Comparison of ENCODE assay signal across 17 cellular contexts in the genomic region with DNA sequence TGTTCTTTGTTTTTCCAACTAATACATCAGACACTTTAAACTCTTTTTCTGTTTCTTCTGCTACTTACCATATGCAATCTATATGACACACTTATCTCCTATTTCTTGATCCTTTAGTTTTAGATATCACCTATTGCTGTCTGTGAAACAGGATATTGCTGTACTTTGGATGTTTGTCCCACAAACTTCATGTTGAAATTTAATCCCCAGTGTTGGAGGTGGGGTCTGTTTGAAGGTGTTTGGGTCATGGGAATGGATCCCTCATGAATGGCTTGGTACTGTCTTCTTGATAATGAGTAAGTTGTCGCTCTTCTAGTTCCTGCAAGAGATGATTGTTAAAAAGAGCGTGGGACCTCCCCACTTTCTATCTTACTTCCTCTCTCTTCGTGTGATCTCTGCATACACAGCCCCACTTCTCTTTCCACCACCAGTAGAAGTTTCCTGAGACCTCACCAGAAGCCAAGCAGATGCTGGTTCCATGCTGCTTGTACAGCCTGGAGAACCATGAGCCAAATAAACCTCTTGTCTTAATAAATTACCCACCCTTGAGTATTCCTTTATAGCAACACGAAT.
DNase-seq lines count a peak whose midpoint lies in the region; ATAC-seq and TF ChIP-seq lines count a peak whose summit lies in the region.
"Had no signal": no experiment of that assay in that cellular context is flagged by ENCODE, and none has a peak within 500 bp of the region (broad histone marks: within the 10 kb centered on the region; RNA-seq: fewer than 3 reads in every experiment).

No MANE protein-coding gene starts in this region.

- no peak overlapping the region for H3K27ac ChIP-seq in ovary
- H3K27ac ChIP-seq: skin epidermis had no signal

- H3K4me1 ChIP-seq in ovary (ENCODE audit: insufficient read depth) = peaks cover 2% of the 10 kb centered on the region

- no peak for TF ChIP-seq EP300 in ovary (IDR thresholded peaks at IDR 0.05)

- TF ChIP-seq CTCF in ovary (IDR thresholded peaks at IDR 0.05) = no peak

- H3K27me3 Mint-ChIP-seq in activated CD4-positive, alpha-beta T cell treated with anti-CD3 and anti-CD28 coated beads for 36 hours = peaks cover 33% of the 10 kb centered on the region

- no peak overlapping the region for H3K4me3 ChIP-seq in ovary
- H3K4me3 ChIP-seq: skin epidermis had no signal

- no peak overlapping the region for H3K27ac Mint-ChIP-seq in activated CD4-positive, alpha-beta T cell treated with anti-CD3 and anti-CD28 coated beads for 36 hours
- H3K27ac Mint-ChIP-seq: activated naive CD8-positive, alpha-beta T cell treated with anti-CD3 and anti-CD28 coated beads for 36 hours; stimulated activated effector memory CD8-positive, alpha-beta T cell treated with anti-CD3 and anti-CD28 coated beads, Interleukin-12 subunit alpha, Interleukin-12 subunit beta, amount 100 ng/mL, for 72 hours had no signal

- no peaks in the 10 kb centered on the region for H3K4me1 Mint-ChIP-seq in activated CD4-positive, alpha-beta T cell treated with anti-CD3 and anti-CD28 coated beads for 36 hours
- H3K4me1 Mint-ChIP-seq: activated naive CD8-positive, alpha-beta T cell treated with anti-CD3 and anti-CD28 coated beads for 36 hours; stimulated activated effector memory CD8-positive, alpha-beta T cell treated with anti-CD3 and anti-CD28 coated beads, Interleukin-12 subunit alpha, Interleukin-12 subunit beta, amount 100 ng/mL, for 72 hours had no signal

- no peak for TF ChIP-seq POLR2A in ovary (IDR thresholded peaks at IDR 0.05)

- H3K36me3 ChIP-seq in ovary = no peaks in the 10 kb centered on the region

- no peaks in the 10 kb centered on the region for H3K36me3 Mint-ChIP-seq in activated CD4-positive, alpha-beta T cell treated with anti-CD3 and anti-CD28 coated beads for 36 hours (ENCODE audit: low read depth)
- H3K36me3 Mint-ChIP-seq: activated naive CD8-positive, alpha-beta T cell treated with anti-CD3 and anti-CD28 coated beads for 36 hours; stimulated activated effector memory CD8-positive, alpha-beta T cell treated with anti-CD3 and anti-CD28 coated beads, Interleukin-12 subunit alpha, Interleukin-12 subunit beta, amount 100 ng/mL, for 72 hours had no signal

- CTCF ChIA-PET in activated CD4-positive, alpha-beta T cell treated with anti-CD3 and anti-CD28 coated beads for 36 hours (lab: Charles Lee) = no interaction called here

- POLR2A ChIA-PET in activated CD4-positive, alpha-beta T cell treated with anti-CD3 and anti-CD28 coated beads for 36 hours (lab: Charles Lee) = no interaction called here

- intact Hi-C loops in activated CD4-positive, alpha-beta T cell treated with anti-CD3 and anti-CD28 coated beads for 36 hours (cut with DNase I, micrococcal nuclease) = no loop called here
- intact Hi-C loops in ovary (cut with DNase I) = no loop called here

- ATAC-seq in GM19025 (IDR thresholded peaks at IDR 0.05; ENCODE audit: low read depth, unreplicated experiment) (peak; percentile 93), HG02623 (IDR thresholded peaks at IDR 0.05; ENCODE audit: unreplicated experiment) (peak; percentile 95), HG03457 (IDR thresholded peaks at IDR 0.05; ENCODE audit: unreplicated experiment) (peak; percentile 91)
- ATAC-seq in activated CD4-positive, alpha-beta T cell treated with anti-CD3 and anti-CD28 coated beads for 36 hours = no peak
- ATAC-seq: stimulated activated effector memory CD8-positive, alpha-beta T cell treated with anti-CD3 and anti-CD28 coated beads, Interleukin-12 subunit alpha, Interleukin-12 subunit beta, amount 100 ng/mL, for 72 hours had no signal

- peak; percentile 10 for DNase-seq in CD1c-positive myeloid dendritic cell (ENCODE audit: extremely low spot score)
- DNase-seq in activated naive CD4-positive, alpha-beta T cell (lab: John Stamatoyannopoulos, UW) = no peak
- DNase-seq in activated CD4-positive, alpha-beta T cell treated with anti-CD3 and anti-CD28 coated beads for 36 hours = no peak
- no peak for DNase-seq in putamen (ENCODE audit: low spot score)
- DNase-seq in ovary = no peak
- DNase-seq: activated CD4-positive, alpha-beta T cell treated with anti-CD3 and anti-CD28 coated beads for 1 hour; activated naive CD8-positive, alpha-beta T cell treated with anti-CD3 and anti-CD28 coated beads for 36 hours; effector CD8-positive, alpha-beta T cell; GF-D8; hypothalamus; NCI-H1930; RPMI8226 had no signal

- WGBS in ovary, 3 donors = 88 to 91% (median 90%) methylated on average over 4 of the region's 4 CpGs

- no peaks in the 10 kb centered on the region for H3K27me3 ChIP-seq in ovary

- H3K9me3 ChIP-seq in ovary = no peaks in the 10 kb centered on the region

- H3K4me3 Mint-ChIP-seq in activated CD4-positive, alpha-beta T cell treated with anti-CD3 and anti-CD28 coated beads for 36 hours = no peak overlapping the region
- H3K4me3 Mint-ChIP-seq: activated naive CD8-positive, alpha-beta T cell treated with anti-CD3 and anti-CD28 coated beads for 36 hours; stimulated activated effector memory CD8-positive, alpha-beta T cell treated with anti-CD3 and anti-CD28 coated beads, Interleukin-12 subunit alpha, Interleukin-12 subunit beta, amount 100 ng/mL, for 72 hours had no signal

- H3K9me3 Mint-ChIP-seq in activated CD4-positive, alpha-beta T cell treated with anti-CD3 and anti-CD28 coated beads for 36 hours (ENCODE audit: low read depth) = peaks cover 7% of the 10 kb centered on the region
